ENCODE assay signal across 2 cellular contexts in genomic region chr12:130792926-130793849, GRCh38.
TF ChIP-seq lines count a peak whose summit lies in the region.

No MANE protein-coding gene starts in this region.

TF ChIP-seq in IMR-90, 13 proteins besides CTCF, POLR2A, EP300 and RAD21:
- TF ChIP-seq CHD1 (IDR thresholded peaks at IDR 0.05; ENCODE audit: low read depth, low read length): no peak
- no peak for TF ChIP-seq SMC3 (IDR thresholded peaks at IDR 0.05; ENCODE audit: low read depth, low read length)
- no peak for TF ChIP-seq ELK1 (IDR thresholded peaks at IDR 0.05; ENCODE audit: borderline replicate concordance, low read depth, low read length)
- no peak for TF ChIP-seq MAZ (IDR thresholded peaks at IDR 0.05; ENCODE audit: borderline replicate concordance, low read depth, low read length)
- TF ChIP-seq BHLHE40 (IDR thresholded peaks at IDR 0.05; ENCODE audit: low read depth, low read length): no peak
- no peak for TF ChIP-seq USF2 (IDR thresholded peaks at IDR 0.05; ENCODE audit: low read depth, low read length)
- TF ChIP-seq MAFK (IDR thresholded peaks at IDR 0.05; ENCODE audit: low read depth, low read length): no peak
- no peak for TF ChIP-seq RCOR1 (IDR thresholded peaks at IDR 0.05; ENCODE audit: insufficient replicate concordance, low read length)
- no peak for TF ChIP-seq NFE2L2 (IDR thresholded peaks at IDR 0.05; ENCODE audit: low read depth, low read length)
- no peak for TF ChIP-seq CEBPB (IDR thresholded peaks at IDR 0.05; ENCODE audit: low read depth, low read length)
- no peak for TF ChIP-seq MXI1 (IDR thresholded peaks at IDR 0.05; ENCODE audit: borderline replicate concordance, low read depth, low read length)
- no peak for TF ChIP-seq RFX5 (IDR thresholded peaks at IDR 0.05; ENCODE audit: low read depth, low read length)
- no peak for TF ChIP-seq FOS (IDR thresholded peaks at IDR 0.05; ENCODE audit: low read depth, low read length)

TF ChIP-seq in H1, 55 proteins besides CTCF, POLR2A, EP300 and RAD21:
- TF ChIP-seq ATF3 (IDR thresholded peaks at IDR 0.05; ENCODE audit: insufficient read depth, low read depth, low read length): no peak
- no peak for TF ChIP-seq KDM4A (IDR thresholded peaks at IDR 0.05; ENCODE audit: low read depth, low read length, severe bottlenecking)
- TF ChIP-seq KDM1A (IDR thresholded peaks at IDR 0.05; ENCODE audit: borderline replicate concordance, low read length): no peak
- TF ChIP-seq TCF12 (IDR thresholded peaks at IDR 0.05; ENCODE audit: low read depth, low read length): no peak
- TF ChIP-seq GABPA (IDR thresholded peaks at IDR 0.05; ENCODE audit: borderline replicate concordance, insufficient read depth, low read length): no peak
- TF ChIP-seq SP1 (IDR thresholded peaks at IDR 0.05; ENCODE audit: low read depth, low read length): no peak
- no peak for TF ChIP-seq TBP (IDR thresholded peaks at IDR 0.05; ENCODE audit: low read depth, low read length)
- no peak for TF ChIP-seq HDAC6 (IDR thresholded peaks at IDR 0.05; ENCODE audit: low read depth, low read length)
- no peak for TF ChIP-seq BACH1 (IDR thresholded peaks at IDR 0.05; ENCODE audit: low read length)
- no peak for TF ChIP-seq HDAC2 (IDR thresholded peaks at IDR 0.05; ENCODE audit: borderline replicate concordance in 1 of 2, low read depth in 2 of 2, low read length in 2 of 2)
- TF ChIP-seq NANOG (IDR thresholded peaks at IDR 0.05; ENCODE audit: insufficient read depth, low read depth, low read length, poor library complexity, severe bottlenecking): no peak
